25 cellular contexts compared by ENCODE assay signal in the genomic region with DNA sequence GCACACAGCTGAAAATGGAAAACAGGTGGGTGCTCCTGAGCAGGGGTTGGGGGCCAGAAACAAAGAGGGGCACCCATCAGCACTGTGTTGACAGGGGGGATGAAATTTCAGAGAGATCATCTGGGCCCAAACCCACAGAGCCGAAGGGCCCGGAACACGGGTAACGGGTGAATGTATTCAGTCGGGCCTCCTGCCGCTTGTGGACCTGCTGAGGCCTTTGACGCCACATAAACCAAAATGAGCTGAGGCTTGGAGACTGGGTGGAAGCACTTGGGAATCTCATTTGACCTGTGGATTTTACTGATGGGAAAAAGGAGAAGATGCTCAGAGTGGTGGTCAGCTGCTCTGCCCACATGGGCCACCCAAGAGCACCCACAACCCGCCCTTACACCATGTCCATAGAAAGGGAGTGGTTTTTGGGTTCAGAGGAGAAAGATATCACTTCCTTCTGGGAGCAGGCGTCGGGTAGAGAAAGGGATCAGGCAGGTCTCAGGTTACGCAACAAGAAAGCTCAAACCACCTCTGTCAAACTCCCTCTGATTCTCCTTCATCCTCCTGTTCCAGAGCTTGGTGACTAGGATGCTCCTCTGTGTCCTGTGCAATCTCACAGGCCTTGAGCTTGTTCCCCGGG.
"Had no signal": no experiment of that assay in that cellular context is flagged by ENCODE, and none has a peak within 500 bp of the region (broad histone marks: within the 10 kb centered on the region; RNA-seq: fewer than 3 reads in every experiment).

No MANE protein-coding gene starts in this region.

- FAIRE-seq: K562, TTC549 had no signal

- H3K4me1 ChIP-seq: Peyer's patch had no signal

- H3K27me3 ChIP-seq: brain microvascular endothelial cell, Peyer's patch, SJSA1 had no signal

- H3K4me3 ChIP-seq: K562, Peyer's patch, SJSA1 had no signal

- DNase-seq: activated CD4-positive, alpha-beta T cell treated with anti-CD3 and anti-CD28 coated beads, Interleukin-2, amount 10 ng/mL, durations not matched to agents 24 days and 14 days; activated CD4-positive, alpha-beta T cell treated with anti-CD3 and anti-CD28 coated beads, Interleukin-2, amount 50 U/mL, for 48 hours; activated CD8-positive, alpha-beta memory T cell treated with anti-CD3 and anti-CD28 coated beads, Interleukin-2, amount 50 U/mL, for 4 hours; activated CD8-positive, alpha-beta T cell treated with anti-CD3 and anti-CD28 coated beads, Interleukin-2, amount 10 ng/mL, durations not matched to agents 7 days and 5 days; activated effector memory CD4-positive, alpha-beta T cell treated with Interleukin-2 at 50 U/mL for 16 hours; activated naive CD4-positive, alpha-beta T cell treated with anti-CD3 and anti-CD28 coated beads, Interleukin-2, amount 10 ng/mL, durations not matched to agents 7 days and 5 days; activated naive CD8-positive, alpha-beta T cell treated with anti-CD3 and anti-CD28 coated beads, Interleukin-2, amount 50 U/mL, for 24 hours; activated T-cell treated with anti-CD3 and anti-CD28 coated beads for 4 hours; activated T-cell treated with anti-CD3 and anti-CD28 coated beads, Interleukin-2, amount 50 U/mL, for 4 hours; aorta; brain microvascular endothelial cell; NCI-H1105; NCI-H1417 treated with DMSO at 0.1 percent for 48 hours; NCI-H187 treated with DMSO at 0.1 percent for 48 hours; NCI-H2081; NCI-H345; NCI-H524 treated with DMSO at 0.1 percent for 48 hours; PC-3; Peyer's patch; RPMI8226; SHP77 treated with DMSO at 0.1 percent for 48 hours; SK-N-SH had no signal

- H3K4me2 ChIP-seq: SK-N-SH had no signal

- H3K36me3 ChIP-seq: brain microvascular endothelial cell, Peyer's patch, SJSA1 had no signal

- H3K9me3 ChIP-seq: Peyer's patch, SJSA1, SK-N-SH had no signal

- H3K9ac ChIP-seq: SK-N-SH had no signal

- H3K27ac ChIP-seq: brain microvascular endothelial cell, Peyer's patch had no signal
